Comparison of ENCODE assay signal across 17 cellular contexts in genomic region chr17:3213587-3213986, GRCh38. TPM values are rescaled to one million over a fixed set of nuclear protein-coding genes. Genes with fewer than 3 reads are reported as not detected.
A peak's percentile ranks its signal among the peaks of the same experiment; 100 is the strongest.
DNase-seq lines count a peak whose midpoint lies in the region; TF ChIP-seq lines count a peak whose summit lies in the region.
"Had no signal": no experiment of that assay in that cellular context is flagged by ENCODE, and none has a peak within 500 bp of the region (broad histone marks: within the 10 kb centered on the region; RNA-seq: fewer than 3 reads in every experiment).

No MANE protein-coding gene starts in this region.

- H2BK20ac ChIP-seq in H9 (ENCODE audit: low read depth, low read length, poor library complexity, severe bottlenecking), result no peak overlapping the region

- H2AK5ac ChIP-seq in H9 (ENCODE audit: insufficient read length, low read length), result no peak overlapping the region

- no peak overlapping the region for H3K4me3 ChIP-seq in OCI-LY7 (ENCODE audit: low read depth, low read length, poor library complexity, severe bottlenecking)
- H3K4me3 ChIP-seq in iPS DF 6.9 (ENCODE audit: low read length), result no peak overlapping the region
- H3K4me3 ChIP-seq in testis, result no peak overlapping the region

- TF ChIP-seq POLR2A in testis (IDR thresholded peaks at IDR 0.05), result no peak

- H3K9me3 Mint-ChIP-seq in H9, result peaks cover 64 to 94% of the 10 kb centered on the region in 2 experiments

- H3K9me3 ChIP-seq in H9 (ENCODE audit: control insufficient read depth, low read depth, low read length), result peaks cover 63% of the 10 kb centered on the region
- peaks cover 3% of the 10 kb centered on the region; the same call in 1 of the 2 replicates for H3K9me3 ChIP-seq in OCI-LY7 (ENCODE audit: low read length)
- no peaks in the 10 kb centered on the region for H3K9me3 ChIP-seq in iPS DF 6.9 (ENCODE audit: control insufficient read depth, insufficient read depth, low read length)
- H3K9me3 ChIP-seq in testis, result no peaks in the 10 kb centered on the region

- H3K27ac ChIP-seq in H9 (ENCODE audit: insufficient read length, low read depth, low read length) (no peak overlapping the region), OCI-LY7 (ENCODE audit: low read depth, low read length, poor library complexity, severe bottlenecking) (no peak overlapping the region), iPS DF 6.9 (ENCODE audit: low read length) (no peak overlapping the region), testis (no peak overlapping the region)

- H3K9ac ChIP-seq in H9 (ENCODE audit: extremely low read depth, insufficient read length, low read length), result no peak overlapping the region

- H3K27me3 ChIP-seq in H9 (ENCODE audit: insufficient read depth, low read length) (no peaks in the 10 kb centered on the region), iPS DF 6.9 (ENCODE audit: control insufficient read depth, insufficient read depth, low read length) (no peaks in the 10 kb centered on the region), testis (no peaks in the 10 kb centered on the region)

- H3K18ac ChIP-seq in H9 (ENCODE audit: insufficient read length, low read depth, low read length), result no peak overlapping the region

- H2BK120ac ChIP-seq in H9 (ENCODE audit: low read depth, low read length, poor library complexity, severe bottlenecking), result no peak overlapping the region

- no peak overlapping the region for H4K5ac ChIP-seq in H9 (ENCODE audit: insufficient read length, low read depth, low read length)

- no peak overlapping the region for H3T11ph ChIP-seq in H9 (ENCODE audit: low read length)

- H3K9me2 ChIP-seq in OCI-LY7 (ENCODE audit: insufficient read depth, low read length), result no peaks in the 10 kb centered on the region

- H4K20me1 ChIP-seq in H9 (ENCODE audit: control insufficient read depth, insufficient read depth, insufficient read length) (no peaks in the 10 kb centered on the region), OCI-LY7 (ENCODE audit: insufficient read depth, low read length) (no peaks in the 10 kb centered on the region)

- intact Hi-C loops in OCI-LY7 (cut with micrococcal nuclease; ENCODE audit: unreplicated experiment) (no loop called here), testis (cut with DNase I; ENCODE audit: low total_unique reads) (no loop called here)

- no peak overlapping the region for H4K91ac ChIP-seq in H9 (ENCODE audit: insufficient read length, low read depth, low read length)

- no peak overlapping the region for H2BK12ac ChIP-seq in H9 (ENCODE audit: insufficient read length, low read depth, low read length)

- no peak overlapping the region for H4K8ac ChIP-seq in H9 (replicated peaks; ENCODE audit: insufficient read length, low read depth, low read length)

- no peaks in the 10 kb centered on the region for H3K79me1 ChIP-seq in H9 (ENCODE audit: insufficient read depth, low read depth, low read length, poor library complexity, severe bottlenecking)

- no TSS peak for BruUV-seq in OCI-LY7 (replicated peaks; lab: Mats Ljungman, UMichigan)

- no peak overlapping the region for H3K56ac ChIP-seq in H9 (ENCODE audit: insufficient read length, low read depth, low read length)

- POLR2A ChIA-PET in OCI-LY7 (lab: Charles Lee), result no interaction called here

- H3K14ac ChIP-seq in H9 (ENCODE audit: insufficient read depth, low read length), result no peak overlapping the region

- H3K79me2 ChIP-seq in H9 (ENCODE audit: insufficient read depth, low read length) (no peaks in the 10 kb centered on the region), OCI-LY7 (ENCODE audit: insufficient read depth, low read depth, low read length) (no peaks in the 10 kb centered on the region)

- TF ChIP-seq CTCF in H9 (conservative IDR thresholded peaks at IDR 0.05) (no peak), OCI-LY7 (conservative IDR thresholded peaks at IDR 0.05; ENCODE audit: low read length) (no peak), testis (IDR thresholded peaks at IDR 0.05) (no peak)

- no peak overlapping the region for H2BK5ac ChIP-seq in H9 (ENCODE audit: insufficient read length, low read length)

- no peaks in the 10 kb centered on the region for H3K4me1 Mint-ChIP-seq in H9

- H3K4me1 ChIP-seq in H9 (ENCODE audit: insufficient read depth, low read length), result no peaks in the 10 kb centered on the region
- H3K4me1 ChIP-seq in OCI-LY7 (ENCODE audit: insufficient read depth, low read length, poor library complexity, severe bottlenecking), result no peaks in the 10 kb centered on the region
- H3K4me1 ChIP-seq in iPS DF 6.9 (ENCODE audit: control insufficient read depth, insufficient read depth, low read length), result no peaks in the 10 kb centered on the region
- no peaks in the 10 kb centered on the region for H3K4me1 ChIP-seq in testis

- H2AFZ ChIP-seq in H9 (ENCODE audit: low read length) (no peak overlapping the region), OCI-LY7 (ENCODE audit: low read length) (peak overlapping the region; percentile 39; the same call in 1 of the 2 replicates)

- H3K23me2 ChIP-seq in H9 (ENCODE audit: insufficient read length, low read depth, low read length, poor library complexity, severe bottlenecking), result no peaks in the 10 kb centered on the region

- H3K23ac ChIP-seq in H9 (ENCODE audit: insufficient read length, low read depth, low read length), result no peak overlapping the region

- no peaks in the 10 kb centered on the region; the same call in 1 of the 2 replicates for H3K27me3 Mint-ChIP-seq in H9 (ENCODE audit: low read depth)

- WGBS in H9 (ENCODE audit: extremely low coverage, insufficient read length, low lambda C conversion rate), result no CpG with 5 or more reads among the region's 6 CpGs
- WGBS in iPS DF 6.9 (ENCODE audit: insufficient coverage, insufficient read length), result no CpG with 5 or more reads among the region's 6 CpGs
- 64 to 66% methylated on average over 6 of the region's 6 CpGs for WGBS in testis, 2 donors

- H3K27ac Mint-ChIP-seq in H9, result no peak overlapping the region
- H3K27ac Mint-ChIP-seq: HFFc6 had no signal

- CTCF ChIA-PET in OCI-LY7 (lab: Charles Lee; ENCODE audit: unreplicated experiment), result no interaction called here

- no peak overlapping the region for H2BK15ac ChIP-seq in H9 (ENCODE audit: low read depth, low read length)

- DNase-seq in COLO829 (ENCODE audit: low spot score), result peak; percentile 3
- DNase-seq in H9, result peak; percentile 34
- DNase-seq in OCI-LY7 (ENCODE audit: low spot score), result no peak
- DNase-seq in iPS DF 6.9 (ENCODE audit: low read depth, low spot score), result peak; percentile 13
- no peak for DNase-seq in DMS79 treated with DMSO at 0.1 percent for 48 hours (lab: John Stamatoyannopoulos, UW)
- DNase-seq in testis, result no peak
- DNase-seq in cerebellar cortex (ENCODE audit: low spot score), result no peak
- DNase-seq in hepatic stellate cell (ENCODE audit: low spot score), result no peak
- DNase-seq: C1 segment of cervical spinal cord, HFFc6, IMR-90, NCI-H1105 treated with DMSO at 0.1 percent for 48 hours, NCI-H187 treated with DMSO at 0.1 percent for 48 hours, T-helper 1 cell had no signal

- H3K4me2 ChIP-seq in H9 (ENCODE audit: insufficient read depth, insufficient read length, low read length), result no peak overlapping the region
- no peak overlapping the region for H3K4me2 ChIP-seq in OCI-LY7 (ENCODE audit: low read length)

- no peak overlapping the region for H3K4ac ChIP-seq in H9 (ENCODE audit: low read depth, low read length)

- no peak overlapping the region for H3K4me3 Mint-ChIP-seq in H9
- H3K4me3 Mint-ChIP-seq: HFFc6 had no signal

- H3K36me3 ChIP-seq in OCI-LY7 (ENCODE audit: insufficient read depth, low read length) (no peaks in the 10 kb centered on the region), iPS DF 6.9 (ENCODE audit: control insufficient read depth, insufficient read depth, low read length) (no peaks in the 10 kb centered on the region), testis (ENCODE audit: low read depth, missing control alignments) (no peaks in the 10 kb centered on the region)

- peaks cover 0 to 23% (median 2%) of the 10 kb centered on the region in 3 experiments; a peak in 3 of 7 replicates for H3K36me3 Mint-ChIP-seq in H9 (ENCODE audit: insufficient read depth in 1 of 3, low read depth in 3 of 3)

RNA-seq across cellular contexts. Expression of gene OR1A1, which starts 6.1 kb away (rescaled TPM):
- not detected in 2 replicates for total RNA-seq in H9 (2021)
- not detected in 2 replicates for total RNA-seq in OCI-LY7 (2014; rRNA removed; shearing (Covaris generic))
- total RNA-seq in OCI-LY7 (2022), result not detected in 2 replicates
- total RNA-seq in testis, result under 1 TPM in 1 of 2 donors, not detected in 1; 0.06 TPM
- not detected for polyA plus RNA-seq in testis (ENCODE audit: insufficient read depth, low read depth, low replicate concordance)
- total RNA-seq: A673, HFFc6, IMR-90, LHCN-M2, NCI-H460 had no signal
- polyA plus RNA-seq: IMR-90 had no signal

RNA-seq across cellular contexts. Expression of gene OR1A2, which starts 16.3 kb away (rescaled TPM):
- not detected in 2 replicates for total RNA-seq in H9 (2021)
- not detected in 2 replicates for total RNA-seq in OCI-LY7 (2014; rRNA removed; shearing (Covaris generic))
- total RNA-seq in OCI-LY7 (2022), result not detected in 2 replicates
- not detected for total RNA-seq in testis
- not detected for polyA plus RNA-seq in testis (ENCODE audit: insufficient read depth, low read depth, low replicate concordance)
- total RNA-seq: A673, HFFc6, IMR-90, LHCN-M2, NCI-H460 had no signal
- polyA plus RNA-seq: IMR-90 had no signal

Comparison
In these comparisons a context has a peak if more than half of its experiments do, and no peak if none do; other contexts are left out.
1. DNase-seq: peak in COLO829 (single experiment), H9 (single experiment) and iPS DF 6.9 (single experiment); none in OCI-LY7 (single experiment), DMS79 treated with DMSO at 0.1 percent for 48 hours (single experiment), testis (single experiment), cerebellar cortex (single experiment) and hepatic stellate cell (single experiment).